Comparison of ENCODE assay signal across 8 cellular contexts in genomic region chr16:53054670-53055485, GRCh38. TPM values are rescaled to one million over a fixed set of nuclear protein-coding genes. Genes with fewer than 3 reads are reported as not detected.
A peak's percentile ranks its signal among the peaks of the same experiment; 100 is the strongest.
DNase-seq lines count a peak whose midpoint lies in the region; ATAC-seq and TF ChIP-seq lines count a peak whose summit lies in the region.

A gene with protein sequence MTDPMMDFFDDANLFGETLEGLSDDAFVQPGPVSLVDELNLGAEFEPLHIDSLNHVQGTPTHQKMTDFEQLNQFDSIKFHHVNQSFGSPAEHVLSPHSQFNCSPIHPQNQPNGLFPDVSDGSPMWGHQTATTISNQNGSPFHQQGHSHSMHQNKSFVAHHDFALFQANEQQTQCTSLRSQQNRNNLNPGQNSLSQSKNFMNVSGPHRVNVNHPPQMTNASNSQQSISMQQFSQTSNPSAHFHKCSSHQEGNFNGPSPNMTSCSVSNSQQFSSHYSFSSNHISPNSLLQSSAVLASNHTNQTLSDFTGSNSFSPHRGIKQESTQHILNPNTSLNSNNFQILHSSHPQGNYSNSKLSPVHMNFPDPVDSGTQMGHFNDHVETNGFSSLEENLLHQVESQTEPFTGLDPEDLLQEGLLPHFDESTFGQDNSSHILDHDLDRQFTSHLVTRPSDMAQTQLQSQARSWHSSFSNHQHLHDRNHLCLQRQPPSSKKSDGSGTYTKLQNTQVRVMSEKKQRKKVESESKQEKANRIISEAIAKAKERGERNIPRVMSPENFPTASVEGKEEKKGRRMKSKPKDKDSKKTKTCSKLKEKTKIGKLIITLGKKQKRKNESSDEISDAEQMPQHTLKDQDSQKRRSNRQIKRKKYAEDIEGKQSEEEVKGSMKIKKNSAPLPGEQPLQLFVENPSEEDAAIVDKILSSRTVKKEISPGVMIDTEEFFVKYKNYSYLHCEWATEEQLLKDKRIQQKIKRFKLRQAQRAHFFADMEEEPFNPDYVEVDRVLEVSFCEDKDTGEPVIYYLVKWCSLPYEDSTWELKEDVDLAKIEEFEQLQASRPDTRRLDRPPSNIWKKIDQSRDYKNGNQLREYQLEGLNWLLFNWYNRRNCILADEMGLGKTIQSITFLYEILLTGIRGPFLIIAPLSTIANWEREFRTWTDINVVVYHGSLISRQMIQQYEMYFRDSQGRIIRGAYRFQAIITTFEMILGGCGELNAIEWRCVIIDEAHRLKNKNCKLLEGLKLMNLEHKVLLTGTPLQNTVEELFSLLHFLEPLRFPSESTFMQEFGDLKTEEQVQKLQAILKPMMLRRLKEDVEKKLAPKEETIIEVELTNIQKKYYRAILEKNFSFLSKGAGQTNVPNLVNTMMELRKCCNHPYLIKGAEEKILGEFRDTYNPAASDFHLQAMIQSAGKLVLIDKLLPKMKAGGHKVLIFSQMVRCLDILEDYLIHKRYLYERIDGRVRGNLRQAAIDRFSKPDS (N-terminal part only) (plus strand): TSS chr16:53054991. CDS start chr16:53156090, 101,099 bp downstream.

- intact Hi-C loops in Panc1 (cut with micrococcal nuclease; ENCODE audit: unreplicated experiment), result loop anchor here (2.0 to 10.0 kb wide), 3 partner anchors 80 to 230 kb away; no protein-coding TSS in a partner anchor

- peaks cover 16% of the 10 kb centered on the region for H3K4me1 Mint-ChIP-seq in activated T-cell treated with anti-CD3 and anti-CD28 coated beads, Interleukin-2, amount 50 U/mL, for 4 hours (ENCODE audit: low read depth)

- DNase-seq in DMS53 treated with DMSO at 0.1 percent for 48 hours (lab: John Stamatoyannopoulos, UW; ENCODE audit: unreplicated experiment), result peak; percentile 84
- peak; percentile 73 for DNase-seq in KG1 (lab: John Stamatoyannopoulos, UW)
- DNase-seq in Panc1 (ENCODE audit: low read depth, low spot score), result no peak
- DNase-seq in activated T-cell treated with anti-CD3 and anti-CD28 coated beads, Interleukin-2, amount 50 U/mL, for 4 hours, result peak; percentile 64
- peak; percentile 53 to 63 for DNase-seq in stimulated activated CD8-positive, alpha-beta memory T cell treated with anti-CD3 and anti-CD28 coated beads, Interleukin-7, amount 100 ng/mL, for 4 hours (ENCODE audit: low read depth in 2 of 2)

- H3K27me3 ChIP-seq in Panc1 (ENCODE audit: control insufficient read depth, insufficient read depth, low read length), result no peaks in the 10 kb centered on the region
- no peaks in the 10 kb centered on the region for H3K27me3 ChIP-seq in muscle layer of duodenum (ENCODE audit: low read depth, low read length)

- H3K27ac ChIP-seq in Panc1 (ENCODE audit: low read length), result peak within 1 kb of the TSS; percentile 90
- H3K27ac ChIP-seq in muscle layer of duodenum (ENCODE audit: low read length), result peak within 1 kb of the TSS; percentile 63

- no peaks in the 10 kb centered on the region for H3K36me3 ChIP-seq in Panc1 (ENCODE audit: control insufficient read depth, insufficient read depth, low read length)
- H3K36me3 ChIP-seq in muscle layer of duodenum (ENCODE audit: control insufficient read depth in 1 of 2, insufficient read depth in 2 of 2, low read length in 2 of 2), result no peaks in the 10 kb centered on the region

- peak within 1 kb of the TSS; percentile 62 to 77 for H3K4me3 ChIP-seq in Panc1 (ENCODE audit: low read depth in 2 of 2, low read length in 2 of 2)
- H3K4me3 ChIP-seq in muscle layer of duodenum (ENCODE audit: low read depth in 1 of 2, low read length in 2 of 2), result peak within 1 kb of the TSS; percentile 54 to 86

- POLR2A ChIA-PET in Panc1 (lab: Charles Lee), result no interaction called here

- peak within 1 kb of the TSS; percentile 86 for H3K4me3 Mint-ChIP-seq in activated T-cell treated with anti-CD3 and anti-CD28 coated beads, Interleukin-2, amount 50 U/mL, for 4 hours

- BruUV-seq in Panc1 (replicated peaks; lab: Mats Ljungman, UMichigan), result no TSS peak

- peaks cover 2% of the 10 kb centered on the region for H3K27me3 Mint-ChIP-seq in activated T-cell treated with anti-CD3 and anti-CD28 coated beads, Interleukin-2, amount 50 U/mL, for 4 hours (ENCODE audit: low read depth)

- no peaks in the 10 kb centered on the region for H3K36me3 Mint-ChIP-seq in activated T-cell treated with anti-CD3 and anti-CD28 coated beads, Interleukin-2, amount 50 U/mL, for 4 hours (ENCODE audit: insufficient read depth)

- H3K9me3 Mint-ChIP-seq in activated T-cell treated with anti-CD3 and anti-CD28 coated beads, Interleukin-2, amount 50 U/mL, for 4 hours, result no peaks in the 10 kb centered on the region

- CTCF ChIA-PET in Panc1 (lab: Charles Lee), result interaction anchor here (0.9 to 1.1 kb wide), 2 partner anchors 75 to 153 kb away, joined by 3 to 5 read pairs; no protein-coding TSS in a partner anchor

- ATAC-seq in GM21717 (IDR thresholded peaks at IDR 0.05; ENCODE audit: unreplicated experiment) (peak; percentile 85), Panc1 (peak; percentile 94), esophagus mucosa (peak; percentile 85)
- ATAC-seq in activated T-cell treated with anti-CD3 and anti-CD28 coated beads, Interleukin-2, amount 50 U/mL, for 4 hours, result peak; percentile 96 to 97

- in situ Hi-C loops in Panc1 (cut with HindIII; ENCODE audit: low pct_unique_long_range_greater_than_20kb, low sequenced_read_pairs), result no loop called here

- peaks cover 7% of the 10 kb centered on the region; the same call in 1 of the 2 replicates for H3K4me1 ChIP-seq in Panc1 (ENCODE audit: control insufficient read depth, insufficient read depth, low read length)
- H3K4me1 ChIP-seq in muscle layer of duodenum (ENCODE audit: control insufficient read depth in 1 of 2, insufficient read depth in 2 of 2, low read length in 2 of 2), result peaks cover 0 to 14% of the 10 kb centered on the region in 2 donors

- TF ChIP-seq CTCF in Panc1 (IDR thresholded peaks at IDR 0.05), result peak; percentile 96

- H3K9me3 ChIP-seq in Panc1 (ENCODE audit: control insufficient read depth, insufficient read depth, low read depth, low read length) (no peaks in the 10 kb centered on the region), muscle layer of duodenum (ENCODE audit: control insufficient read depth in 1 of 2, low read length in 2 of 2) (no peaks in the 10 kb centered on the region)

RNA-seq across cellular contexts. Expression of the gene that starts here (rescaled TPM):
- total RNA-seq in Panc1 (2021; ENCODE audit: unreplicated experiment), result 25.4 TPM
- polyA plus RNA-seq in Panc1 (2012; ENCODE audit: insufficient read length), result 4.0 TPM
- total RNA-seq in activated T-cell treated with anti-CD3 and anti-CD28 coated beads, Interleukin-2, amount 50 U/mL, for 4 hours, result 10 to 100 TPM; 10.8 to 12.7 (median 11.7) TPM
- total RNA-seq in esophagus mucosa, result 39.3 TPM
